Comparison of ENCODE assay signal across 1 cellular context in genomic region chr19:48634424-48635262, GRCh38.
A peak's percentile ranks its signal among the peaks of the same experiment; 100 is the strongest.
TF ChIP-seq lines count a peak whose summit lies in the region.

No MANE protein-coding gene starts in this region.

TF ChIP-seq in HEK293, 187 proteins besides CTCF, POLR2A, EP300 and RAD21 (continued from another document and continues in another):
- TF ChIP-seq PRDM2 (tag by site-specific recombination; IDR thresholded peaks at IDR 0.05; ENCODE audit: borderline replicate concordance) (no peak), SALL2 (tag by site-specific recombination; IDR thresholded peaks at IDR 0.05; ENCODE audit: borderline replicate concordance) (no peak), ZNF391 (tag by site-specific recombination; IDR thresholded peaks at IDR 0.05; ENCODE audit: borderline replicate concordance, low read depth) (0 out of 2 replicates have a peak, but pooled peaks have one; percentile 16), ZNF274 (IDR thresholded peaks at IDR 0.05; ENCODE audit: low read length) (no peak), ZNF274 (tag by site-specific recombination; IDR thresholded peaks at IDR 0.05; ENCODE audit: borderline replicate concordance) (no peak), KLF8 (tag by site-specific recombination; IDR thresholded peaks at IDR 0.05) (peak; percentile 84), ZNF843 (tag by site-specific recombination; IDR thresholded peaks at IDR 0.05) (no peak), ZNF580 (tag by site-specific recombination; IDR thresholded peaks at IDR 0.05) (peak; percentile 84), ZNF707 (tag by site-specific recombination; IDR thresholded peaks at IDR 0.05) (no peak), ZNF211 (tag by site-specific recombination; IDR thresholded peaks at IDR 0.05; ENCODE audit: low read depth) (no peak), ZNF146 (tag by site-specific recombination; IDR thresholded peaks at IDR 0.05) (no peak), SP2 (tag by site-specific recombination; IDR thresholded peaks at IDR 0.05) (peak; percentile 83), ZNF747 (tag by site-specific recombination; IDR thresholded peaks at IDR 0.05) (no peak), ZNF670 (tag by site-specific recombination; IDR thresholded peaks at IDR 0.05; ENCODE audit: low read depth) (no peak), ZNF830 (tag by site-specific recombination; IDR thresholded peaks at IDR 0.05; ENCODE audit: low read depth) (no peak), ZNF692 (tag by site-specific recombination; IDR thresholded peaks at IDR 0.05) (peak; percentile 58; the same call in 1 of the 2 replicates), ZNF792 (tag by site-specific recombination; IDR thresholded peaks at IDR 0.05) (no peak), ZNF157 (tag by site-specific recombination; IDR thresholded peaks at IDR 0.05) (no peak), ZNF366 (tag by site-specific recombination; conservative IDR thresholded peaks at IDR 0.05) (peak; percentile 99), ZSCAN30 (tag by site-specific recombination; IDR thresholded peaks at IDR 0.05) (peak; percentile 96), ZNF248 (tag by site-specific recombination; IDR thresholded peaks at IDR 0.05) (no peak), ZNF626 (tag by site-specific recombination; IDR thresholded peaks at IDR 0.05) (no peak), SETDB1 (IDR thresholded peaks at IDR 0.05; ENCODE audit: insufficient read length, low read length) (no peak), ZSCAN16 (tag by site-specific recombination; IDR thresholded peaks at IDR 0.05) (peak; percentile 85), ZNF362 (tag by site-specific recombination; IDR thresholded peaks at IDR 0.05) (no peak), ZSCAN5A (tag by site-specific recombination; IDR thresholded peaks at IDR 0.05) (no peak), GLIS1 (tag by site-specific recombination; IDR thresholded peaks at IDR 0.05) (peak; percentile 78), ZNF548 (tag by site-specific recombination; IDR thresholded peaks at IDR 0.05) (no peak), ZNF341 (tag by site-specific recombination; IDR thresholded peaks at IDR 0.05; ENCODE audit: low read depth) (peak; percentile 78), SP7 (tag by site-specific recombination; IDR thresholded peaks at IDR 0.05) (peak; percentile 69), ZNF704 (tag by site-specific recombination; IDR thresholded peaks at IDR 0.05) (no peak), YY2 (tag by site-specific recombination; IDR thresholded peaks at IDR 0.05) (peak; percentile 66), RBAK (tag by site-specific recombination; IDR thresholded peaks at IDR 0.05) (no peak), ZNF514 (tag by site-specific recombination; IDR thresholded peaks at IDR 0.05) (no peak), ZBTB1 (tag by site-specific recombination; IDR thresholded peaks at IDR 0.05) (no peak), ZSCAN23 (tag by site-specific recombination; IDR thresholded peaks at IDR 0.05) (0 out of 2 replicates have a peak, but pooled peaks have one; percentile 46), REPIN1 (tag by site-specific recombination; IDR thresholded peaks at IDR 0.05; ENCODE audit: low read depth) (no peak), ZNF501 (tag by site-specific recombination; IDR thresholded peaks at IDR 0.05) (no peak), ZNF335 (tag by site-specific recombination; conservative IDR thresholded peaks at IDR 0.05) (peak; percentile 84), ZNF664 (tag by site-specific recombination; IDR thresholded peaks at IDR 0.05) (no peak), ZNF677 (tag by site-specific recombination; IDR thresholded peaks at IDR 0.05) (no peak), ZBTB26 (tag by site-specific recombination; optimal IDR thresholded peaks at IDR 0.05) (no peak)
- TF ChIP-seq, protein P1, sequence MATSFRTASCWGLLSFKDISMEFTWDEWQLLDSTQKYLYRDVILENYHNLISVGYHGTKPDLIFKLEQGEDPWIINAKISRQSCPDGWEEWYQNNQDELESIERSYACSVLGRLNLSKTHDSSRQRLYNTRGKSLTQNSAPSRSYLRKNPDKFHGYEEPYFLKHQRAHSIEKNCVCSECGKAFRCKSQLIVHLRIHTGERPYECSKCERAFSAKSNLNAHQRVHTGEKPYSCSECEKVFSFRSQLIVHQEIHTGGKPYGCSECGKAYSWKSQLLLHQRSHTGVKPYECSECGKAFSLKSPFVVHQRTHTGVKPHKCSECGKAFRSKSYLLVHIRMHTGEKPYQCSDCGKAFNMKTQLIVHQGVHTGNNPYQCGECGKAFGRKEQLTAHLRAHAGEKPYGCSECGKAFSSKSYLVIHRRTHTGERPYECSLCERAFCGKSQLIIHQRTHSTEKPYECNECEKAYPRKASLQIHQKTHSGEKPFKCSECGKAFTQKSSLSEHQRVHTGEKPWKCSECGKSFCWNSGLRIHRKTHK (tag by site-specific recombination; IDR thresholded peaks at IDR 0.05) = no peak
- TF ChIP-seq, protein P2, sequence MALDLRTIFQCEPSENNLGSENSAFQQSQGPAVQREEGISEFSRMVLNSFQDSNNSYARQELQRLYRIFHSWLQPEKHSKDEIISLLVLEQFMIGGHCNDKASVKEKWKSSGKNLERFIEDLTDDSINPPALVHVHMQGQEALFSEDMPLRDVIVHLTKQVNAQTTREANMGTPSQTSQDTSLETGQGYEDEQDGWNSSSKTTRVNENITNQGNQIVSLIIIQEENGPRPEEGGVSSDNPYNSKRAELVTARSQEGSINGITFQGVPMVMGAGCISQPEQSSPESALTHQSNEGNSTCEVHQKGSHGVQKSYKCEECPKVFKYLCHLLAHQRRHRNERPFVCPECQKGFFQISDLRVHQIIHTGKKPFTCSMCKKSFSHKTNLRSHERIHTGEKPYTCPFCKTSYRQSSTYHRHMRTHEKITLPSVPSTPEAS (tag by site-specific recombination; IDR thresholded peaks at IDR 0.05) = no peak
- TF ChIP-seq, protein P3, sequence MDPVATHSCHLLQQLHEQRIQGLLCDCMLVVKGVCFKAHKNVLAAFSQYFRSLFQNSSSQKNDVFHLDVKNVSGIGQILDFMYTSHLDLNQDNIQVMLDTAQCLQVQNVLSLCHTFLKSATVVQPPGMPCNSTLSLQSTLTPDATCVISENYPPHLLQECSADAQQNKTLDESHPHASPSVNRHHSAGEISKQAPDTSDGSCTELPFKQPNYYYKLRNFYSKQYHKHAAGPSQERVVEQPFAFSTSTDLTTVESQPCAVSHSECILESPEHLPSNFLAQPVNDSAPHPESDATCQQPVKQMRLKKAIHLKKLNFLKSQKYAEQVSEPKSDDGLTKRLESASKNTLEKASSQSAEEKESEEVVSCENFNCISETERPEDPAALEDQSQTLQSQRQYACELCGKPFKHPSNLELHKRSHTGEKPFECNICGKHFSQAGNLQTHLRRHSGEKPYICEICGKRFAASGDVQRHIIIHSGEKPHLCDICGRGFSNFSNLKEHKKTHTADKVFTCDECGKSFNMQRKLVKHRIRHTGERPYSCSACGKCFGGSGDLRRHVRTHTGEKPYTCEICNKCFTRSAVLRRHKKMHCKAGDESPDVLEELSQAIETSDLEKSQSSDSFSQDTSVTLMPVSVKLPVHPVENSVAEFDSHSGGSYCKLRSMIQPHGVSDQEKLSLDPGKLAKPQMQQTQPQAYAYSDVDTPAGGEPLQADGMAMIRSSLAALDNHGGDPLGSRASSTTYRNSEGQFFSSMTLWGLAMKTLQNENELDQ (tag by site-specific recombination; IDR thresholded peaks at IDR 0.05; ENCODE audit: low read depth) = no peak
